In the genomic region with DNA sequence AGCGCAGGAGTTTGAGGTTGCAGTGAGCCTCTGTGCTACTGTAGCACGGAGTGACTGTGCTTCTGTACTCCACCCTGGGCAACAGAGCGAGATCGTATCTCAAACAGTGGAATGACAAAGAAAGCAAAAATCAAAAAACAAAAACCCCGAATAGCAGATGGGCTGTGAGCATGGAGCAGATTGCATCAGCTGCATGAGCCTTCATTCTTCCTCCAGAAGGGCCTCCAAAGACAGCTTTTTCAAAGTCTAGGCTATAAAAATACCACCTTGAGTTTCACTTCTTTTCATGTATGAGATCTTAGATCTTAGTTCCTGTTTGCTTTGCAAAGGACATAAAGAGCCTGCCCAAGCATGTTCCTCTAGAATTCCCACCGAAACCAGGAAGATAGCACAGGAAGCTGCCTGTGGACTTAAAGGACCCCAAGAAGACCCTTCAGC, we compare ENCODE assay signal across 9 cellular contexts. TPM values are rescaled to one million over a fixed set of nuclear protein-coding genes. Genes with fewer than 3 reads are reported as not detected.
A peak's percentile ranks its signal among the peaks of the same experiment; 100 is the strongest.
DNase-seq lines count a peak whose midpoint lies in the region; ATAC-seq and TF ChIP-seq lines count a peak whose summit lies in the region.
"Had no signal": no experiment of that assay in that cellular context is flagged by ENCODE, and none has a peak within 500 bp of the region (broad histone marks: within the 10 kb centered on the region; RNA-seq: fewer than 3 reads in every experiment).

No MANE protein-coding gene starts in this region.

- peak overlapping the region; percentile 35 to 74 for H3K4me3 Mint-ChIP-seq in CD14-positive monocyte
- H3K4me3 Mint-ChIP-seq: central memory CD8-positive, alpha-beta T cell had no signal

- H3K79me2 ChIP-seq in PC-9 (ENCODE audit: low read depth) = no peaks in the 10 kb centered on the region

- peaks cover 15% of the 10 kb centered on the region for H3K4me1 Mint-ChIP-seq in CD14-positive monocyte
- H3K4me1 Mint-ChIP-seq: central memory CD8-positive, alpha-beta T cell had no signal

- no peaks in the 10 kb centered on the region for H4K20me1 ChIP-seq in PC-9 (ENCODE audit: insufficient read depth)

- H3K27me3 ChIP-seq in BE2C = peaks cover 4% of the 10 kb centered on the region; the same call in 1 of the 2 replicates
- H3K27me3 ChIP-seq in PC-9 (ENCODE audit: insufficient read depth, low read depth) = no peaks in the 10 kb centered on the region
- H3K27me3 ChIP-seq in effector memory CD4-positive, alpha-beta T cell (replicated peaks; ENCODE audit: control insufficient read depth, insufficient read depth, low read length, poor library complexity, severe bottlenecking) = no peaks in the 10 kb centered on the region

- TF ChIP-seq CTCF in CD14-positive monocyte (IDR thresholded peaks at IDR 0.05) (no peak), VCaP (conservative IDR thresholded peaks at IDR 0.05) (no peak), BE2C (IDR thresholded peaks at IDR 0.05; ENCODE audit: low read depth, low read length) (no peak), PC-9 (conservative IDR thresholded peaks at IDR 0.05) (no peak)

- H3F3A ChIP-seq in PC-9 (ENCODE audit: insufficient read depth, low read depth) = no peaks in the 10 kb centered on the region

- H3K4me2 ChIP-seq in PC-9 = no peak overlapping the region

- intact Hi-C loops in CD14-positive monocyte (cut with micrococcal nuclease) (no loop called here), PC-9 (cut with micrococcal nuclease; ENCODE audit: unreplicated experiment) (no loop called here)

- H3K9me3 ChIP-seq in BE2C (no peaks in the 10 kb centered on the region), PC-9 (ENCODE audit: insufficient read depth, low read depth) (no peaks in the 10 kb centered on the region)
- no peaks in the 10 kb centered on the region for H3K9me3 ChIP-seq in effector memory CD4-positive, alpha-beta T cell (ENCODE audit: control insufficient read depth, low read length)

- CTCF ChIA-PET in PC-9 (lab: Charles Lee) = no interaction called here

- peak overlapping the region in 2 of 7 donors; percentile 21 to 55 for H3K27ac Mint-ChIP-seq in CD14-positive monocyte

- DNase-seq in CD14-positive monocyte (ENCODE audit: low spot score) (no peak), BE2C (no peak), AG08396 (ENCODE audit: low spot score) (no peak), PC-9 (no peak)
- DNase-seq in effector memory CD4-positive, alpha-beta T cell = no peak

- no peak overlapping the region for H2AFZ ChIP-seq in PC-9

- H3K9me2 ChIP-seq in PC-9 (ENCODE audit: insufficient read depth) = no peaks in the 10 kb centered on the region

- BruUV-seq in PC-9 (replicated peaks; lab: Mats Ljungman, UMichigan) = no TSS peak

- H3K4me1 ChIP-seq in BE2C = no peaks in the 10 kb centered on the region
- no peaks in the 10 kb centered on the region for H3K4me1 ChIP-seq in PC-9 (replicated peaks; ENCODE audit: insufficient read depth)
- H3K4me1 ChIP-seq in effector memory CD4-positive, alpha-beta T cell (ENCODE audit: control insufficient read depth, insufficient read depth, low read length, poor library complexity, severe bottlenecking) = no peaks in the 10 kb centered on the region

- POLR2A ChIA-PET in PC-9 (lab: Charles Lee; ENCODE audit: unreplicated experiment) = no interaction called here

- peaks cover 0 to 4% (median 3%) of the 10 kb centered on the region in 3 donors for H3K27me3 Mint-ChIP-seq in CD14-positive monocyte (ENCODE audit: low read depth in 3 of 3)

- peak; percentile 84 for ATAC-seq in GM19328 (IDR thresholded peaks at IDR 0.05; ENCODE audit: unreplicated experiment)
- peak; percentile 76 for ATAC-seq in HG03097 (IDR thresholded peaks at IDR 0.05; ENCODE audit: low FRiP score, unreplicated experiment)

- H3K9me3 Mint-ChIP-seq in CD14-positive monocyte = no peaks in the 10 kb centered on the region
- H3K9me3 Mint-ChIP-seq: central memory CD8-positive, alpha-beta T cell had no signal

- H3K36me3 ChIP-seq in BE2C (no peaks in the 10 kb centered on the region), PC-9 (ENCODE audit: low read depth) (no peaks in the 10 kb centered on the region)
- no peaks in the 10 kb centered on the region for H3K36me3 ChIP-seq in effector memory CD4-positive, alpha-beta T cell (ENCODE audit: control insufficient read depth, insufficient read depth, low read length)

- no peaks in the 10 kb centered on the region for H3K36me3 Mint-ChIP-seq in CD14-positive monocyte

- H3K4me3 ChIP-seq in BE2C (ENCODE audit: low read depth, low read length) (no peak overlapping the region), PC-9 (no peak overlapping the region)
- no peak overlapping the region for H3K4me3 ChIP-seq in effector memory CD4-positive, alpha-beta T cell (ENCODE audit: insufficient read depth, low read depth, low read length, poor library complexity, severe bottlenecking)

- peak overlapping the region; percentile 71 for H3K27ac ChIP-seq in VCaP
- H3K27ac ChIP-seq in PC-9 = no peak overlapping the region
- H3K27ac ChIP-seq in effector memory CD4-positive, alpha-beta T cell (ENCODE audit: insufficient read depth, low read length, poor library complexity, severe bottlenecking) = no peak overlapping the region

RNA-seq across cellular contexts. Expression of gene HSPB3, which starts 15.0 kb away (rescaled TPM):
- not detected for polyA plus RNA-seq in CD14-positive monocyte
- polyA plus RNA-seq in BE2C (2012; ENCODE audit: insufficient read depth, insufficient read length, low read depth) = not detected
- total RNA-seq in PC-9 (2021) = not detected in 2 replicates
